In the genomic region with DNA sequence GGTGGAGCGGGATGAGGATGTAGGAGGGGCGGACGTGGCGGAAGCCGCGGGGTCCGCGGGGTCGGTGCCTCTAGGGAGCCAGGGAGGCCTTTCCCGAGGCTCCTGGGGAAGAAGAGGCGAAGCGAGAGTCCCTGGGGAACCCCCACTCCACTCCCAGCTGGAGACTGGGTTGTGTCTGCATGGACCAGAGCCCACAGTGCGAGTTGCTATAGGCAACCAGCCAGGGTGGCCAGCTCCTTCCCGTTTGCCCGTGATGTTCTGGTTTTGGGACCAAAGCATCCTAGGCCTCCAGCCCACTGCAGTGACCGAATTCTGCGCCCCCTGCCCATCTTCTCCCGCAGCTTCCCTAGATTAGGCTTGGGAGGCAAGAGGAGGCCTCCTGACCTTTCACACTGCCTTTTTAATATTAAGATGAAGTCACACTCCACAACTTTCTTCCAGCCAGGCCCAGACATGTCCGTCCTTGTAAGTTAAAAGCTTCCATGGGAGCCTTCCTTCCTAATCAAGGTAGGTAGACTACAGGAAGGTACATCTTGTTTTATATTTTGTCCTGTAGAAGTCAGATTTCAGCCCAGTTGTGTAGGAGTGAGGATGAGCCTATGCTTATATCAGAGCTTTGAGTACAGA, we compare ENCODE assay signal across 8 cellular contexts.
DNase-seq lines count a peak whose midpoint lies in the region; ATAC-seq, FAIRE-seq and TF ChIP-seq lines count a peak whose summit lies in the region.

No MANE protein-coding gene starts in this region.

- peak; percentile 26 for ATAC-seq in GM19463 (IDR thresholded peaks at IDR 0.05; ENCODE audit: unreplicated experiment)

- H3K36me3 ChIP-seq in neuron (ENCODE audit: insufficient read depth, low read length), result peaks cover 27% of the 10 kb centered on the region

- DNase-seq in DMS53 (lab: John Stamatoyannopoulos, UW) (peak; percentile 76), HL-60 (ENCODE audit: low read depth in 1 of 2, low spot score in 1 of 2) (no peak), fibroblast of mammary gland (ENCODE audit: low read depth) (peak; percentile 65), NCI-H2196 treated with DMSO at 0.1 percent for 48 hours (lab: John Stamatoyannopoulos, UW; ENCODE audit: unreplicated experiment) (no peak), D721Med (ENCODE audit: insufficient read length, low spot score) (no peak)

- no peaks in the 10 kb centered on the region for H3K9me3 ChIP-seq in neuron (ENCODE audit: low read length)

- peaks cover 18% of the 10 kb centered on the region for H3K4me1 ChIP-seq in neuron (ENCODE audit: insufficient read depth, low read length)

- TF ChIP-seq CTCF in HL-60 (IDR thresholded peaks at IDR 0.05; ENCODE audit: insufficient read depth, low read length) (no peak), WI38 (IDR thresholded peaks at IDR 0.05; ENCODE audit: low read depth, low read length) (no peak), fibroblast of mammary gland (conservative IDR thresholded peaks at IDR 0.05; ENCODE audit: control insufficient read depth, insufficient read depth, low read depth, low read length) (no peak), D721Med (IDR thresholded peaks at IDR 0.05; ENCODE audit: insufficient read depth, missing control alignments) (no peak)

- no peak overlapping the region for H2AFZ ChIP-seq in neuron (ENCODE audit: low read depth, low read length)

- H3K27me3 ChIP-seq in HL-60 (ENCODE audit: insufficient read depth, poor library complexity, severe bottlenecking) (no peaks in the 10 kb centered on the region), neuron (ENCODE audit: insufficient read depth, low read length) (no peaks in the 10 kb centered on the region)

- FAIRE-seq in D721Med (lab: Jason Lieb, UNC), result no peak

- H3K4me3 ChIP-seq in HL-60 (replicated peaks; ENCODE audit: insufficient read depth, low read length), result peak overlapping the region; percentile 96
- peak overlapping the region; percentile 80 for H3K4me3 ChIP-seq in WI38 (ENCODE audit: low read depth, low read length)
- peak overlapping the region; percentile 71 for H3K4me3 ChIP-seq in fibroblast of mammary gland (ENCODE audit: control insufficient read depth, low read depth, low read length)
- peak overlapping the region; percentile 96 for H3K4me3 ChIP-seq in neuron (ENCODE audit: low read length)

- peak overlapping the region; percentile 87 for H3K27ac ChIP-seq in HL-60 (replicated peaks)

Comparison
In these comparisons a context has a peak if more than half of its experiments do, and no peak if none do; other contexts are left out.
1. DNase-seq: peak in DMS53 (single experiment) and fibroblast of mammary gland (single experiment); none in HL-60 (0 of 2), NCI-H2196 treated with DMSO at 0.1 percent for 48 hours (single experiment) and D721Med (single experiment).
2. Peak in every context shown above with its lines, with median percentiles within 50 percentile points of each other: H3K4me3 ChIP-seq.